Comparison of ENCODE assay signal across 10 cellular contexts in the genomic region with DNA sequence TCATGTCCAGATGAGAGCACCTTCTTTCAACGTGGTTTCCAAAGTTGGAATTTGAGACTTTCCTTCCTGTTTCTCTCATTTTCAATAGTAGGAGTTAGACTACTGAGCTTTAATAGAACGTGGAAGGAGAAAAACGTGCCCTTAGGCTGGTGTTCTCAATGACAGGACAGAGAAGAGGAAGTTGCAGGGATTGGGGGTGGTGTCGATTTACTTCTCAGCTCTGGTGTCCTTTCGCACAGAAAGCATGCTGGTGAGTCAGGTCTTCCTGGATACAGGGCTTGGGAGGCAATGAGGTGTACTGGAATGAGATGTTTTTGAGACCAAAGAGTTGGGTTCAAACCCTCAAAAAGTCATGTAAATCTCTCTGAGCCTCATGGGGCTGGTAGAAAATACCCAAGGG.
A peak's percentile ranks its signal among the peaks of the same experiment; 100 is the strongest.
DNase-seq lines count a peak whose midpoint lies in the region; ATAC-seq, FAIRE-seq and TF ChIP-seq lines count a peak whose summit lies in the region.
"Had no signal": no experiment of that assay in that cellular context is flagged by ENCODE, and none has a peak within 500 bp of the region (broad histone marks: within the 10 kb centered on the region; RNA-seq: fewer than 3 reads in every experiment).

No MANE protein-coding gene starts in this region.

- H3K27me3 Mint-ChIP-seq in MCF 10A (ENCODE audit: insufficient read depth, unreplicated experiment), result no peaks in the 10 kb centered on the region

- CTCF ChIA-PET in MCF 10A (lab: Yijun Ruan, JAX), result no interaction called here

- 89 to 92% (median 91%) methylated on average over 5 of the region's 5 CpGs for WGBS in ovary, 3 donors

- no peaks in the 10 kb centered on the region for H3K4me1 Mint-ChIP-seq in MCF 10A (ENCODE audit: insufficient read depth, unreplicated experiment)

- H3K27me3 ChIP-seq in breast epithelium (no peaks in the 10 kb centered on the region), ovary (no peaks in the 10 kb centered on the region)

- peak; percentile 85 for DNase-seq in MCF 10A (ENCODE audit: unreplicated experiment)
- no peak for DNase-seq in breast epithelium (ENCODE audit: low spot score in 2 of 2)
- peak; percentile 2 for DNase-seq in SK-N-MC (ENCODE audit: low read depth, low spot score)
- DNase-seq in fibroblast of the conjunctiva (ENCODE audit: low read depth), result peak; percentile 36
- peak; percentile 56 for DNase-seq in urothelium cell line (ENCODE audit: low spot score)
- no peak for DNase-seq in ovary
- DNase-seq: stimulated activated CD4-positive, alpha-beta T cell treated with anti-CD3 and anti-CD28 coated beads, Interleukin-12 subunit alpha, Interleukin-12 subunit beta, amount 100 ng/mL, for 4 hours had no signal

- H3K4me3 ChIP-seq in breast epithelium, result no peak overlapping the region
- no peak overlapping the region for H3K4me3 ChIP-seq in SK-N-MC
- H3K4me3 ChIP-seq in ovary, result no peak overlapping the region

- POLR2A ChIA-PET in MCF 10A (lab: Yijun Ruan, JAX), result no interaction called here

- TF ChIP-seq CTCF in MCF 10A (IDR thresholded peaks at IDR 0.05; ENCODE audit: unreplicated experiment) (no peak), breast epithelium (IDR thresholded peaks at IDR 0.05) (no peak), ovary (IDR thresholded peaks at IDR 0.05) (no peak)

- H3K9ac ChIP-seq in SK-N-MC (ENCODE audit: insufficient read length), result no peak overlapping the region
- H3K9ac ChIP-seq: KMS-11 had no signal

- intact Hi-C loops in MCF 10A (cut with micrococcal nuclease), result no loop called here
- intact Hi-C loops in breast epithelium (cut with DNase I; ENCODE audit: low total_unique reads), result no loop called here
- intact Hi-C loops in ovary (cut with DNase I), result no loop called here

- no TSS peak for BruUV-seq in MCF 10A (replicated peaks; lab: Mats Ljungman, UMichigan)

- no peaks in the 10 kb centered on the region for H3K36me3 Mint-ChIP-seq in MCF 10A (ENCODE audit: insufficient read depth, unreplicated experiment)

- H3K27ac Mint-ChIP-seq in MCF 10A (ENCODE audit: low read depth, unreplicated experiment), result no peak overlapping the region

- no peak for TF ChIP-seq EP300 in ovary (IDR thresholded peaks at IDR 0.05)

- no peaks in the 10 kb centered on the region for H3K9me3 Mint-ChIP-seq in MCF 10A (ENCODE audit: unreplicated experiment)

- H3K4me1 ChIP-seq in breast epithelium (peaks cover 3 to 4% of the 10 kb centered on the region in 2 donors), ovary (ENCODE audit: insufficient read depth) (peaks cover 2% of the 10 kb centered on the region)

- H3K9me3 ChIP-seq in breast epithelium (no peaks in the 10 kb centered on the region), SK-N-MC (ENCODE audit: low read depth, low read length) (no peaks in the 10 kb centered on the region), ovary (no peaks in the 10 kb centered on the region)

- FAIRE-seq in urothelium cell line (lab: Jason Lieb, UNC), result no peak

- H3K36me3 ChIP-seq in breast epithelium (no peaks in the 10 kb centered on the region), SK-N-MC (ENCODE audit: insufficient read depth, low read length) (no peaks in the 10 kb centered on the region), ovary (no peaks in the 10 kb centered on the region)

- no peak overlapping the region for H3K27ac ChIP-seq in breast epithelium
- no peak overlapping the region for H3K27ac ChIP-seq in SK-N-MC
- no peak overlapping the region for H3K27ac ChIP-seq in ovary
- H3K27ac ChIP-seq: KMS-11 had no signal

- TF ChIP-seq POLR2A in breast epithelium (IDR thresholded peaks at IDR 0.05) (no peak), ovary (IDR thresholded peaks at IDR 0.05) (no peak)

- no peak overlapping the region for H3K4me3 Mint-ChIP-seq in MCF 10A (ENCODE audit: unreplicated experiment)

- ATAC-seq in GM21825 (IDR thresholded peaks at IDR 0.05; ENCODE audit: unreplicated experiment) (no peak), HG03025 (IDR thresholded peaks at IDR 0.05; ENCODE audit: low FRiP score, unreplicated experiment) (no peak)

Comparison
In these comparisons a context has a peak if more than half of its experiments do, and no peak if none do; other contexts are left out.
1. DNase-seq: peak in MCF 10A (single experiment), SK-N-MC (single experiment), fibroblast of the conjunctiva (single experiment) and urothelium cell line (single experiment); none in breast epithelium (0 of 2) and ovary (0 of 5).